8 cellular contexts compared by ENCODE assay signal in genomic region chrX:110145854-110146253, GRCh38.
DNase-seq lines count a peak whose midpoint lies in the region; ATAC-seq and TF ChIP-seq lines count a peak whose summit lies in the region.

No MANE protein-coding gene starts in this region.

- no peaks in the 10 kb centered on the region for H4K20me1 ChIP-seq in DOHH2 (ENCODE audit: control insufficient read depth, insufficient read depth, low read depth, low read length)

- no peaks in the 10 kb centered on the region for H3F3A ChIP-seq in DOHH2 (ENCODE audit: control insufficient read depth, insufficient read depth)

- DNase-seq in Kasumi-1 (lab: John Stamatoyannopoulos, UW) = peak; percentile 11 to 48
- peak; percentile 27 for DNase-seq in activated naive CD4-positive, alpha-beta T cell treated with anti-CD3 and anti-CD28 coated beads, Interleukin-2, amount 10 ng/mL, durations not matched to agents 7 days and 5 days
- DNase-seq in right cardiac atrium = no peak
- peak; percentile 23 for DNase-seq in stimulated activated CD8-positive, alpha-beta memory T cell treated with anti-CD3 and anti-CD28 coated beads, Interleukin-4, amount 100 ng/mL, for 48 hours
- DNase-seq in NCI-H2196 (lab: John Stamatoyannopoulos, UW; ENCODE audit: unreplicated experiment) = no peak

- no peaks in the 10 kb centered on the region for H3K36me3 ChIP-seq in DOHH2 (ENCODE audit: control insufficient read depth, low read length)

- no peak overlapping the region for H3K4me2 ChIP-seq in DOHH2 (ENCODE audit: low read length)

- intact Hi-C loops in right cardiac atrium (cut with DNase I) = loop anchor here (5.0 to 10.0 kb wide), 4 partner anchors 231 to 241 kb away; no protein-coding TSS in a partner anchor

- ATAC-seq in GM19395 (IDR thresholded peaks at IDR 0.05; ENCODE audit: unreplicated experiment) = peak; percentile 73
- peak; percentile 38 to 45 for ATAC-seq in right cardiac atrium
- no peak for ATAC-seq in GM19452 (IDR thresholded peaks at IDR 0.05; ENCODE audit: unreplicated experiment)

- no peak overlapping the region for H3K27ac Mint-ChIP-seq in activated naive CD4-positive, alpha-beta T cell treated with anti-CD3 and anti-CD28 coated beads, Interleukin-2, amount 10 ng/mL, durations not matched to agents 7 days and 5 days

- H3K9me3 Mint-ChIP-seq in activated naive CD4-positive, alpha-beta T cell treated with anti-CD3 and anti-CD28 coated beads, Interleukin-2, amount 10 ng/mL, durations not matched to agents 7 days and 5 days = no peaks in the 10 kb centered on the region

- no peaks in the 10 kb centered on the region for H3K27me3 ChIP-seq in DOHH2 (ENCODE audit: control insufficient read depth, low read length)
- no peaks in the 10 kb centered on the region for H3K27me3 ChIP-seq in right cardiac atrium (ENCODE audit: control insufficient read depth, insufficient read depth)

- no peaks in the 10 kb centered on the region for H3K9me2 ChIP-seq in DOHH2 (replicated peaks; ENCODE audit: control insufficient read depth, low read length)

- TF ChIP-seq CTCF in DOHH2 (IDR thresholded peaks at IDR 0.05; ENCODE audit: low read depth, low read length, poor library complexity, severe bottlenecking) = peak; percentile 51

- 22% methylated on average over 4 of the region's 4 CpGs for WGBS in right cardiac atrium

- H3K4me1 ChIP-seq in DOHH2 (ENCODE audit: control insufficient read depth, low read length) = peaks cover 7% of the 10 kb centered on the region; the same call in 1 of the 2 replicates
- H3K4me1 ChIP-seq in right cardiac atrium (ENCODE audit: control insufficient read depth, insufficient read depth, low read length) = peaks cover 10% of the 10 kb centered on the region

- H3K4me3 Mint-ChIP-seq in activated naive CD4-positive, alpha-beta T cell treated with anti-CD3 and anti-CD28 coated beads, Interleukin-2, amount 10 ng/mL, durations not matched to agents 7 days and 5 days = no peak overlapping the region

- no peaks in the 10 kb centered on the region for H3K4me1 Mint-ChIP-seq in activated naive CD4-positive, alpha-beta T cell treated with anti-CD3 and anti-CD28 coated beads, Interleukin-2, amount 10 ng/mL, durations not matched to agents 7 days and 5 days

- no peaks in the 10 kb centered on the region for H3K79me2 ChIP-seq in DOHH2 (ENCODE audit: control insufficient read depth, low read length)

- H3K27ac ChIP-seq in DOHH2 (ENCODE audit: low read depth, low read length) (no peak overlapping the region), right cardiac atrium (ENCODE audit: low read length) (no peak overlapping the region)

- H3K36me3 Mint-ChIP-seq in activated naive CD4-positive, alpha-beta T cell treated with anti-CD3 and anti-CD28 coated beads, Interleukin-2, amount 10 ng/mL, durations not matched to agents 7 days and 5 days = no peaks in the 10 kb centered on the region

- no peaks in the 10 kb centered on the region for H3K27me3 Mint-ChIP-seq in activated naive CD4-positive, alpha-beta T cell treated with anti-CD3 and anti-CD28 coated beads, Interleukin-2, amount 10 ng/mL, durations not matched to agents 7 days and 5 days

- H3K9me3 ChIP-seq in DOHH2 (ENCODE audit: control insufficient read depth, insufficient read depth, low read length) (no peaks in the 10 kb centered on the region), right cardiac atrium (ENCODE audit: control insufficient read depth, low read length) (no peaks in the 10 kb centered on the region)

- CTCF ChIA-PET in activated naive CD4-positive, alpha-beta T cell treated with anti-CD3 and anti-CD28 coated beads, Interleukin-2, amount 10 ng/mL, durations not matched to agents 7 days and 5 days (lab: Charles Lee) = interaction anchor here (0.6 to 4.3 kb wide), 23 partner anchors 8 to 266 kb away, joined by 3 to 24 read pairs (median 5); no protein-coding TSS in a partner anchor

- H3K4me3 ChIP-seq in DOHH2 (ENCODE audit: low read length) (no peak overlapping the region), right cardiac atrium (ENCODE audit: low read length) (no peak overlapping the region)

Comparison
In these comparisons a context has a peak if more than half of its experiments do, and no peak if none do; other contexts are left out.
1. DNase-seq: peak in Kasumi-1 (2 of 2), activated naive CD4-positive, alpha-beta T cell treated with anti-CD3 and anti-CD28 coated beads, Interleukin-2, amount 10 ng/mL, durations not matched to agents 7 days and 5 days (single experiment) and stimulated activated CD8-positive, alpha-beta memory T cell treated with anti-CD3 and anti-CD28 coated beads, Interleukin-4, amount 100 ng/mL, for 48 hours (single experiment); none in right cardiac atrium (0 of 3) and NCI-H2196 (single experiment).